In the genomic region with DNA sequence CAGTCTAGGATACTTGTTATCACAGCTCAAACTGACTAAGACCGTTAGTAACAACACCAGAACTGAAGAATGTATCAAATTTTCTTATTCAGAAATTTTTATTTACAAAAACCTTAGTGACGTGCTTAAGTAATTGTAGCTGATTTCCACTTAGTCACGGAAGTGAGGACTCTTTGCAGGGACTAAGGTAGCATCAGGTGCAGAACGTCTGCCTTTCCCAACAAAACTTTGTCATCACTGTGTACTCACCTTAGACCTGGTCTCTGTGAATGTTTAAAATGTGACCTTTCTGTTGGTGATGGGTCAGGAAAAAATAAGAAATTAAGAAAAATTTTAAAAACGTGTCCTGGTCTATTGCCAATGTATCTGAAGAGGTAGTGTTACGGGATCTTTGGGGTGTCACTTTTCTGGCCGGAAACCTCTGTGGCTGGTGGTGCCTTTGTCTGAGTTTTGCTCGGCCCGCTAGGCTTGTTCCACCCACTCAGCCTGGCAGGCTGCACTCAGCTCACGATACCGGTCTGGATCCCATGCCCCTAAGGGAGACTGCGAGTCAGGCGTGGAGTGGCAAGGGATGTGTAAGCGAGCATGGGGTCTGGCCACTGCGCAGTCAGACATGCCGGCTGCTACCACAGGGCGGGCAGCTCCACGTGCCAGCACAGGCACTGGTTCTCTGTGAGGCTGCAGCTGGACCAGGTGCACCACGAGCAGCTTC, we compare ENCODE assay signal across 10 cellular contexts. TPM values are rescaled to one million over a fixed set of nuclear protein-coding genes. Genes with fewer than 3 reads are reported as not detected.
A peak's percentile ranks its signal among the peaks of the same experiment; 100 is the strongest.
DNase-seq lines count a peak whose midpoint lies in the region; ATAC-seq and TF ChIP-seq lines count a peak whose summit lies in the region.
"Had no signal": no experiment of that assay in that cellular context is flagged by ENCODE, and none has a peak within 500 bp of the region (broad histone marks: within the 10 kb centered on the region; RNA-seq: fewer than 3 reads in every experiment).

No MANE protein-coding gene starts in this region.

- H3K4me1 ChIP-seq in Karpas-422 (ENCODE audit: low read length): peaks cover 11% of the 10 kb centered on the region
- H3K4me1 ChIP-seq: right lobe of liver had no signal

- DNase-seq in Karpas-422 (no peak), activated T-cell treated with anti-CD3 and anti-CD28 coated beads for 24 hours (ENCODE audit: low read depth) (peak; percentile 56), kidney glomerular epithelial cell (lab: John Stamatoyannopoulos, UW) (no peak), NCI-H1092 (lab: John Stamatoyannopoulos, UW) (no peak), lower leg skin (ENCODE audit: low spot score in 2 of 2) (no peak)
- DNase-seq in stimulated activated CD4-positive, alpha-beta T cell treated with anti-CD3 and anti-CD28 coated beads, Interleukin-2, amount 100 ng/mL, for 48 hours: peak; percentile 49 to 50
- DNase-seq: HCEC 1CT, right lobe of liver had no signal

- H3K27me3 ChIP-seq in Karpas-422 (ENCODE audit: low read length): no peaks in the 10 kb centered on the region
- H3K27me3 ChIP-seq: right lobe of liver had no signal

- TF ChIP-seq POLR2A in lower leg skin (IDR thresholded peaks at IDR 0.05): no peak

- 47 to 61% methylated on average over 19 of the region's 19 CpGs for WGBS in lower leg skin, 2 donors

- H3K9me2 ChIP-seq in Karpas-422 (replicated peaks; ENCODE audit: insufficient read depth, low read length): no peaks in the 10 kb centered on the region

- no peak overlapping the region for H3K9ac ChIP-seq in Karpas-422 (ENCODE audit: low read length)

- no peak overlapping the region for H3K4me3 ChIP-seq in Karpas-422 (ENCODE audit: low read length)
- no peak overlapping the region for H3K4me3 ChIP-seq in lower leg skin (ENCODE audit: low read depth, poor library complexity, severe bottlenecking)
- H3K4me3 ChIP-seq: right lobe of liver had no signal

- H2AFZ ChIP-seq in Karpas-422 (ENCODE audit: low read length): no peak overlapping the region; the same call in 1 of the 2 replicates

- peak; percentile 50 for ATAC-seq in esophagus mucosa
- no peak for ATAC-seq in HG02840 (IDR thresholded peaks at IDR 0.05; ENCODE audit: low FRiP score, unreplicated experiment)

- no peaks in the 10 kb centered on the region for H3K36me3 ChIP-seq in Karpas-422 (ENCODE audit: insufficient read depth, low read length)
- H3K36me3 ChIP-seq: right lobe of liver had no signal

- intact Hi-C loops in lower leg skin (cut with DNase I; ENCODE audit: low total_unique reads): loop anchor here (10.0 kb wide), 1 partner anchor 156 kb away; no protein-coding TSS in a partner anchor

- no peaks in the 10 kb centered on the region for H3K9me3 ChIP-seq in Karpas-422 (ENCODE audit: low read length)
- H3K9me3 ChIP-seq: right lobe of liver had no signal

- H4K20me1 ChIP-seq in Karpas-422 (ENCODE audit: insufficient read depth, low read depth, low read length): no peaks in the 10 kb centered on the region

- H3K4me2 ChIP-seq in Karpas-422 (ENCODE audit: low read depth, low read length, poor library complexity, severe bottlenecking): peak overlapping the region; percentile 20

- TF ChIP-seq CTCF in lower leg skin (IDR thresholded peaks at IDR 0.05): no peak

- H3K79me2 ChIP-seq in Karpas-422 (ENCODE audit: low read length): no peaks in the 10 kb centered on the region

- no peak overlapping the region for H3K27ac ChIP-seq in Karpas-422 (ENCODE audit: low read length)
- H3K27ac ChIP-seq: right lobe of liver had no signal

RNA-seq across cellular contexts. Expression of a gene that starts 24.1 kb away (rescaled TPM):
- 2.4 and 8.3 TPM in 2 replicates for total RNA-seq in Karpas-422 (2014; rRNA removed; shearing (Covaris generic); ENCODE audit: low replicate concordance)
- 1.8 TPM for total RNA-seq in esophagus mucosa
- 1 to 10 TPM; 4.3 to 6.2 (median 5.7) TPM for total RNA-seq in lower leg skin

Comparison
In these comparisons a context has a peak if more than half of its experiments do, and no peak if none do; other contexts are left out.
1. DNase-seq: peak in activated T-cell treated with anti-CD3 and anti-CD28 coated beads for 24 hours (single experiment) and stimulated activated CD4-positive, alpha-beta T cell treated with anti-CD3 and anti-CD28 coated beads, Interleukin-2, amount 100 ng/mL, for 48 hours (2 of 2); none in Karpas-422 (single experiment), kidney glomerular epithelial cell (single experiment), NCI-H1092 (single experiment) and lower leg skin (0 of 2).